8 cellular contexts compared by ENCODE assay signal in the genomic region with DNA sequence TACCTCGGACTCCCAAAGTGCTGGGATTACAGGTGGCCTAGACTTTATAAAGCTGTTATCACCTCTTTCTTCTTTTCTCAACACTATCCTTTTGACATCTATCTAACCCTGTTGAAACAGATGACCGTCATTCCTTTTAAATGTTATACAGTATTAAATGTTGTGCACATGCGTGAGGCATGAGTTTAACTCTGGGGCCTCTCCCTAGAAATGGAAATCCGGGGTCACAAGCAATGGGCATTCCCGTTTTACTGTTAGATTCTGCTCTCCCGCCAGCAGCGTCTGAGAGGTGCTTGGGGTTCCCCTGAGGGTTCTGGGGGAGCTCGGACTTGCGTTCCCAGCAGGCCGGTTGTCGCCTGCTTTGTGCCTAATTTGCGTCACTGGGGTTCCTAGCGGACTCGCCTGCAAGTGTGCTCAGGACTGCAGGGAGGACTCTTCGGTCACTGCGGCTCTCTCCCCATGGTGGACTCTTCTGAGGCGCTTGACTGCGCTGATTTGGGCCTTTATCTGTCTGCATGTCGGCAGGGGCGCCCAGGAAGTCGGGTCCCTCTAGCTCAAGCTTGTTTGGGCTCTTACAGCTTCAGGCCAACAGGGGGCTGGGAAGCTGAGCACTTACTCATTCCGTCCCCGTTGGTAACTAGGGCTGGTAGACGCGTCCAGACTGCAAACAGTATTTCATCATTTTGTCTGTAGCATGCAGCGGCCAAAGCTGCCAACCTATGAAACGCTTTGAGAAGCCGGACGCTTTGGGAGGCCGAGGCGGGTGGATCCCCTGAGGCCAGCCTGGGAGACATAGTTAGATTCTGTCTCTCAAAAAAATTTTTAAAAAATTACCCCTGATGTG. TPM values are rescaled to one million over a fixed set of nuclear protein-coding genes. Genes with fewer than 3 reads are reported as not detected.
DNase-seq lines count a peak whose midpoint lies in the region; ATAC-seq lines count a peak whose summit lies in the region.

No MANE protein-coding gene starts in this region.

- intact Hi-C loops in left ventricle myocardium superior (cut with micrococcal nuclease), result no loop called here

- peak overlapping the region; percentile 38 for H3K27ac ChIP-seq in urinary bladder (ENCODE audit: low read depth)

- peaks cover 67 to 75% (median 69%) of the 10 kb centered on the region in 3 donors for H3K4me1 Mint-ChIP-seq in T-cell

- ATAC-seq in GM19467 (IDR thresholded peaks at IDR 0.05; ENCODE audit: unreplicated experiment) (peak; percentile 41), T-cell (replicated peaks in 1 of 4) (peak; percentile 17 to 25 (median 22)), left ventricle myocardium superior (peak; percentile 63)

- H3K36me3 ChIP-seq in urinary bladder (ENCODE audit: insufficient read depth), result no peaks in the 10 kb centered on the region

- peak; percentile 85 for DNase-seq in DMS 273 (lab: John Stamatoyannopoulos, UW; ENCODE audit: unreplicated experiment)
- DNase-seq in HT-29 (ENCODE audit: low spot score), result peak; percentile 65
- DNase-seq in T-cell, result peak; percentile 25 to 70 (median 56)
- peak in 54 of 56 donors; percentile 8 to 81 (median 49) for DNase-seq in amygdala (lab: John Stamatoyannopoulos, UW)
- DNase-seq in left ventricle myocardium superior, result peak; percentile 70
- peak; percentile 66 for DNase-seq in putamen (ENCODE audit: low spot score)

- POLR2A ChIA-PET in T-cell (lab: Charles Lee), result no interaction called here

- H3K4me1 ChIP-seq in urinary bladder (ENCODE audit: insufficient read depth), result no peaks in the 10 kb centered on the region

- CTCF ChIA-PET in T-cell (lab: Charles Lee), result interaction anchor here (1.0 to 1.5 kb wide), 5 partner anchors 31 to 54 kb away, joined by 3 to 6 read pairs (median 4); a partner anchor contains a TSS

- no peaks in the 10 kb centered on the region for H3K9me3 Mint-ChIP-seq in T-cell

- WGBS in urinary bladder, result 46% methylated on average over 31 of the region's 31 CpGs

- H3K4me3 Mint-ChIP-seq in T-cell, result peak overlapping the region; percentile 79 to 91 (median 80)

- H3K4me3 ChIP-seq in urinary bladder (ENCODE audit: low read depth, low read length), result no peak overlapping the region

- no peaks in the 10 kb centered on the region for H3K27me3 Mint-ChIP-seq in T-cell

- H3K27ac Mint-ChIP-seq in T-cell, result peak overlapping the region; percentile 95

- peaks cover 28% of the 10 kb centered on the region for H3K36me3 Mint-ChIP-seq in T-cell

RNA-seq across cellular contexts. Expression of a gene that starts 1.2 kb away (rescaled TPM):
- total RNA-seq in HT-29 (2014; rRNA removed; shearing (Covaris generic)), result 1,255 and 1,381 TPM in 2 replicates
- 100 to 1,000 TPM; 304 to 367 (median 308) TPM for total RNA-seq in T-cell
- total RNA-seq in left ventricle myocardium superior, result 248 TPM
- total RNA-seq in urinary bladder, result 251 TPM
- 314 TPM for polyA plus RNA-seq in urinary bladder

RNA-seq across cellular contexts. Expression of a gene that starts 31.6 kb away (rescaled TPM):
- total RNA-seq in HT-29 (2014; rRNA removed; shearing (Covaris generic)), result 5.5 and 5.8 TPM in 2 replicates
- total RNA-seq in T-cell (10 to 100 TPM; 21.8 to 26.7 (median 22.8) TPM), left ventricle myocardium superior (12.1 TPM), urinary bladder (41.9 TPM)
- polyA plus RNA-seq in urinary bladder, result 21.8 TPM
